Comparison of ENCODE assay signal across 10 cellular contexts in genomic region chr5:29697786-29698414, GRCh38.
DNase-seq lines count a peak whose midpoint lies in the region; TF ChIP-seq lines count a peak whose summit lies in the region.
"Had no signal": no experiment of that assay in that cellular context is flagged by ENCODE, and none has a peak within 500 bp of the region (broad histone marks: within the 10 kb centered on the region; RNA-seq: fewer than 3 reads in every experiment).

No MANE protein-coding gene starts in this region.

- no peak overlapping the region for H3K27ac ChIP-seq in breast epithelium
- H3K27ac ChIP-seq: BLaER1, epithelial cell of prostate had no signal

- H3K36me3 Mint-ChIP-seq in chondrocyte (ENCODE audit: low read depth) = no peaks in the 10 kb centered on the region

- no peaks in the 10 kb centered on the region for H3K4me1 Mint-ChIP-seq in chondrocyte (ENCODE audit: low read depth)

- no peak for TF ChIP-seq CTCF in breast epithelium (IDR thresholded peaks at IDR 0.05)
- TF ChIP-seq CTCF in chondrocyte (IDR thresholded peaks at IDR 0.05) = peak; percentile 64
- no peak for TF ChIP-seq CTCF in GM13976 (IDR thresholded peaks at IDR 0.05; ENCODE audit: borderline replicate concordance, control extremely low read depth, extremely low read depth, insufficient read depth, missing control alignments)

- H3K36me3 ChIP-seq in breast epithelium = peaks cover 3% of the 10 kb centered on the region
- H3K36me3 ChIP-seq: BLaER1 had no signal

- no peak overlapping the region for H3K4me3 ChIP-seq in breast epithelium
- H3K4me3 ChIP-seq: BLaER1 had no signal

- no peaks in the 10 kb centered on the region for H3K9me3 Mint-ChIP-seq in chondrocyte (ENCODE audit: low read depth)

- no peaks in the 10 kb centered on the region for H3K27me3 ChIP-seq in breast epithelium
- H3K27me3 ChIP-seq: BLaER1 had no signal

- in situ Hi-C loops in T47D (cut with HindIII; ENCODE audit: low pct_unique_long_range_greater_than_20kb, low sequenced_read_pairs) = no loop called here
- in situ Hi-C loops in GM13976 (cut with MboI; ENCODE audit: low sequenced_read_pairs, unreplicated experiment) = no loop called here

- no peak overlapping the region for H3K4me3 Mint-ChIP-seq in chondrocyte (ENCODE audit: unreplicated experiment)

- intact Hi-C loops in breast epithelium (cut with DNase I; ENCODE audit: low total_unique reads) = no loop called here

- H3K4me1 ChIP-seq in breast epithelium = no peaks in the 10 kb centered on the region
- H3K4me1 ChIP-seq: BLaER1 had no signal

- peaks cover 18% of the 10 kb centered on the region for H3K27me3 Mint-ChIP-seq in chondrocyte (ENCODE audit: low read depth)

- H3K9me3 ChIP-seq in breast epithelium = no peaks in the 10 kb centered on the region
- H3K9me3 ChIP-seq: BLaER1 had no signal

- peak; percentile 26 to 69 for DNase-seq in T47D (ENCODE audit: low read depth in 1 of 2, low spot score in 1 of 2)
- no peak for DNase-seq in breast epithelium (ENCODE audit: low spot score in 2 of 2)
- DNase-seq in NCI-H748 (lab: John Stamatoyannopoulos, UW; ENCODE audit: unreplicated experiment) = peak; percentile 86
- DNase-seq in chondrocyte (ENCODE audit: low spot score) = no peak
- DNase-seq in hepatic stellate cell (ENCODE audit: low spot score) = no peak
- DNase-seq in GM13976 (ENCODE audit: low spot score) = no peak
- no peak for DNase-seq in activated CD8-positive, alpha-beta memory T cell treated with anti-CD3 and anti-CD28 coated beads, Interleukin-2, amount 50 U/mL, for 48 hours
- no peak for DNase-seq in retina

- H3K27ac Mint-ChIP-seq in chondrocyte (ENCODE audit: unreplicated experiment) = no peak overlapping the region

- no peak for TF ChIP-seq POLR2A in breast epithelium (IDR thresholded peaks at IDR 0.05)

Comparison
In these comparisons a context has a peak if more than half of its experiments do, and no peak if none do; other contexts are left out.
1. DNase-seq: peak in T47D (2 of 2) and NCI-H748 (single experiment); none in breast epithelium (0 of 2), chondrocyte (single experiment), hepatic stellate cell (single experiment), GM13976 (single experiment), activated CD8-positive, alpha-beta memory T cell treated with anti-CD3 and anti-CD28 coated beads, Interleukin-2, amount 50 U/mL, for 48 hours (single experiment) and retina (single experiment).